17 cellular contexts compared by ENCODE assay signal in the genomic region with DNA sequence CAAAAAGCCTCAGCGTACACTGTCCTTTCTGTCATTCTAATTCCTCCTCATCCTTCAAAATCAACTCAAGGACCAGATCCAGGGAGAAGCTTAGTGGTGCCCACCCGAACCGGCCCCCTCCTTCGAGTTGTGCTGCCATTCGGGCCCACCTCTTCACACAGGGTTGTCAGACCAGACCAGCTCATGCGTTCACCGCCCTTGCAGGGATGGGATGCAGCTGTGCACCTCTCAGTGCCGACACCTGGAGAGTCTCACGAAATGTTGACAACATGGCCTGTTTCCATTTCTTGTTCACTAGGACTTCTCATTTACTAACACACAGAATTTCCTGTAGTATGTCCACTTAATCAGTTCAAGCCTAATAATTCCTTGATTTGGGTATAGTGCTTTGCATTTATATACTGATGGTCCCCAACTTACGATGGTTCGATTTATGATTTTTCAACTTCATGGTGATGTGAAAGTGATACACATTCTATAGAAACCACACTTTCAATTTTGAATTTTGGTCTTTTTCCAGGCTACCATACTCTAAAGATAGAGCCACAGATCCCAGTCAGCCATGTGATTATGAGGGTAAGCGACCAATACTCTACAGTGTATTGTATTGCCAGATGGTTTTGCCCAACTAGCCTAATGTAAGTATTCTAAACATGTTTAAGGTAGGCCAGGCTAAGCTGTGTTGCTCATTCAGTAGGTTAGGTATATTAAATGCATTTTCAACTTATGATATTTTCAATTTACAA.
"Had no signal": no experiment of that assay in that cellular context is flagged by ENCODE, and none has a peak within 500 bp of the region (broad histone marks: within the 10 kb centered on the region; RNA-seq: fewer than 3 reads in every experiment).

No MANE protein-coding gene starts in this region.

- H3K27me3 ChIP-seq: heart left ventricle, suprapubic skin, thyroid gland, upper lobe of right lung had no signal

- H3K4me1 ChIP-seq: suprapubic skin, thyroid gland had no signal

- H3K27ac ChIP-seq: heart left ventricle, suprapubic skin, thyroid gland, upper lobe of right lung had no signal

- H3K36me3 ChIP-seq: thyroid gland had no signal

- H3K4me3 ChIP-seq: heart left ventricle, lung, suprapubic skin, thyroid gland, upper lobe of right lung had no signal

- H3K9me3 ChIP-seq: thyroid gland, upper lobe of right lung had no signal

- H3K4me3 Mint-ChIP-seq: naive thymus-derived CD4-positive, alpha-beta T cell had no signal

- DNase-seq: cerebellar nuclear complex; effector memory CD4-positive, alpha-beta T cell; heart left ventricle; hippocampal formation; left colon; left ventricle myocardium superior; mesendoderm; naive thymus-derived CD4-positive, alpha-beta T cell; posterior cingulate gyrus; right cardiac atrium; small intestine; stimulated activated CD4-positive, alpha-beta T cell treated with anti-CD3 and anti-CD28 coated beads, Interleukin-12 subunit alpha, Interleukin-12 subunit beta, amount 100 ng/mL, for 4 hours; stimulated activated naive CD8-positive, alpha-beta T cell treated with anti-CD3 and anti-CD28 coated beads, Interleukin-15, Interleukin-2, amounts not matched to agents 100 U/mL and 50 U/mL, for 24 hours; thyroid gland; upper lobe of right lung had no signal

- H3K27me3 Mint-ChIP-seq: naive thymus-derived CD4-positive, alpha-beta T cell had no signal
